ENCODE assay signal across 14 cellular contexts in genomic region chr1:10578070-10578469, GRCh38.
DNase-seq lines count a peak whose midpoint lies in the region; ATAC-seq and TF ChIP-seq lines count a peak whose summit lies in the region.
"Had no signal": no experiment of that assay in that cellular context is flagged by ENCODE, and none has a peak within 500 bp of the region (broad histone marks: within the 10 kb centered on the region; RNA-seq: fewer than 3 reads in every experiment).

No MANE protein-coding gene starts in this region.

- H3K36me3 Mint-ChIP-seq in endodermal cell (ENCODE audit: low read depth), result peaks cover 5% of the 10 kb centered on the region
- peaks cover 6% of the 10 kb centered on the region for H3K36me3 Mint-ChIP-seq in activated CD4-positive, alpha-beta T cell treated with anti-CD3 and anti-CD28 coated beads for 36 hours (ENCODE audit: low read depth)

- H3K9me3 ChIP-seq in endodermal cell (ENCODE audit: control insufficient read depth, low read length), result no peaks in the 10 kb centered on the region
- H3K9me3 ChIP-seq: Caco-2 had no signal

- H4K5ac ChIP-seq in mesendoderm (ENCODE audit: low read length), result no peak overlapping the region

- no peak overlapping the region for H2AK5ac ChIP-seq in mesendoderm (ENCODE audit: low read length)

- no peaks in the 10 kb centered on the region for H3K27me3 ChIP-seq in endodermal cell (ENCODE audit: control insufficient read depth, insufficient read depth, low read length, poor library complexity, severe bottlenecking)
- H3K27me3 ChIP-seq in mesendoderm (ENCODE audit: insufficient read depth, low read length, poor library complexity), result no peaks in the 10 kb centered on the region

- no peak overlapping the region for H2BK120ac ChIP-seq in mesendoderm (ENCODE audit: low read depth, low read length)

- H3K23ac ChIP-seq in mesendoderm (ENCODE audit: low read length), result no peak overlapping the region

- no peak overlapping the region for H4K8ac ChIP-seq in mesendoderm (ENCODE audit: low read depth, low read length)

- H3K4me1 Mint-ChIP-seq in endodermal cell, result peaks cover 21% of the 10 kb centered on the region
- no peaks in the 10 kb centered on the region for H3K4me1 Mint-ChIP-seq in activated CD4-positive, alpha-beta T cell treated with anti-CD3 and anti-CD28 coated beads for 36 hours
- H3K4me1 Mint-ChIP-seq: CD14-positive monocyte had no signal

- H3K4ac ChIP-seq in mesendoderm (ENCODE audit: low read depth, low read length), result no peak overlapping the region

- H3K27me3 Mint-ChIP-seq in endodermal cell (ENCODE audit: insufficient read depth), result no peaks in the 10 kb centered on the region
- no peaks in the 10 kb centered on the region for H3K27me3 Mint-ChIP-seq in activated CD4-positive, alpha-beta T cell treated with anti-CD3 and anti-CD28 coated beads for 36 hours

- no peak overlapping the region for H2BK15ac ChIP-seq in mesendoderm (replicated peaks; ENCODE audit: low read depth)

- H3K4me3 Mint-ChIP-seq in endodermal cell, result no peak overlapping the region
- H3K4me3 Mint-ChIP-seq in activated CD4-positive, alpha-beta T cell treated with anti-CD3 and anti-CD28 coated beads for 36 hours, result no peak overlapping the region
- H3K4me3 Mint-ChIP-seq: CD14-positive monocyte; CD8-positive, alpha-beta T cell; H9 had no signal

- CTCF ChIA-PET in activated CD4-positive, alpha-beta T cell treated with anti-CD3 and anti-CD28 coated beads for 36 hours (lab: Charles Lee), result no interaction called here

- H3K56ac ChIP-seq in mesendoderm (ENCODE audit: low read length), result no peak overlapping the region

- POLR2A ChIA-PET in activated CD4-positive, alpha-beta T cell treated with anti-CD3 and anti-CD28 coated beads for 36 hours (lab: Charles Lee), result no interaction called here

- no peaks in the 10 kb centered on the region for H3K36me3 ChIP-seq in endodermal cell (ENCODE audit: control insufficient read depth, insufficient read depth, low read length)
- H3K36me3 ChIP-seq in mesendoderm (ENCODE audit: control insufficient read depth, insufficient read depth, low read length), result no peaks in the 10 kb centered on the region

- ATAC-seq in left lobe of liver (peak; percentile 77), GM21381 (IDR thresholded peaks at IDR 0.05; ENCODE audit: unreplicated experiment) (no peak)
- no peak for ATAC-seq in activated CD4-positive, alpha-beta T cell treated with anti-CD3 and anti-CD28 coated beads for 36 hours
- ATAC-seq: CD8-positive, alpha-beta T cell; GM12878 had no signal

- H3K27ac Mint-ChIP-seq in endodermal cell, result peak overlapping the region; percentile 80
- H3K27ac Mint-ChIP-seq in activated CD4-positive, alpha-beta T cell treated with anti-CD3 and anti-CD28 coated beads for 36 hours, result no peak overlapping the region
- H3K27ac Mint-ChIP-seq: CD14-positive monocyte; CD8-positive, alpha-beta T cell had no signal

- H3K4me1 ChIP-seq in endodermal cell (ENCODE audit: control insufficient read depth, insufficient read depth, low read length), result no peaks in the 10 kb centered on the region
- peaks cover 7% of the 10 kb centered on the region for H3K4me1 ChIP-seq in mesendoderm (ENCODE audit: control insufficient read depth, low read depth, low read length)

- H3K9me3 Mint-ChIP-seq in endodermal cell, result peaks cover 2% of the 10 kb centered on the region
- no peaks in the 10 kb centered on the region for H3K9me3 Mint-ChIP-seq in activated CD4-positive, alpha-beta T cell treated with anti-CD3 and anti-CD28 coated beads for 36 hours (ENCODE audit: low read depth)
- H3K9me3 Mint-ChIP-seq: CD8-positive, alpha-beta T cell; H9 had no signal

- H3K18ac ChIP-seq in mesendoderm (ENCODE audit: low read length), result no peak overlapping the region

- WGBS in endodermal cell (ENCODE audit: insufficient coverage in 1 of 2, insufficient read length in 1 of 2), 2 experiments, result 74% methylated on average over 4 of the region's 4 CpGs; no CpG with 5 or more reads in 1 of the 2 experiments
- no CpG with 5 or more reads among the region's 4 CpGs for WGBS in mesendoderm (ENCODE audit: extremely low coverage, insufficient coverage, low lambda C conversion rate)

- H3K4me3 ChIP-seq in endodermal cell (ENCODE audit: low read length) (no peak overlapping the region), mesendoderm (ENCODE audit: low read length) (no peak overlapping the region)
- H3K4me3 ChIP-seq: GM12878, GM23248 had no signal

- TF ChIP-seq CTCF in endodermal cell (conservative IDR thresholded peaks at IDR 0.05), result no peak

- H2BK5ac ChIP-seq in mesendoderm (ENCODE audit: low read length), result no peak overlapping the region

- H3K27ac ChIP-seq in endodermal cell (ENCODE audit: low read depth, low read length) (no peak overlapping the region), mesendoderm (ENCODE audit: low read depth, low read length) (no peak overlapping the region)
- H3K27ac ChIP-seq: 22Rv1, GM23248 had no signal

- H3K9ac ChIP-seq in endodermal cell (ENCODE audit: extremely low read depth, low read length, poor library complexity, severe bottlenecking) (no peak overlapping the region), mesendoderm (ENCODE audit: low read length) (no peak overlapping the region)
- H3K9ac ChIP-seq: GM23248 had no signal

- no peaks in the 10 kb centered on the region for H3K79me2 ChIP-seq in mesendoderm (ENCODE audit: control insufficient read depth, insufficient read depth, low read length)

- no peak overlapping the region for H3K4me2 ChIP-seq in mesendoderm (ENCODE audit: low read length)

- intact Hi-C loops in activated CD4-positive, alpha-beta T cell treated with anti-CD3 and anti-CD28 coated beads for 36 hours (cut with DNase I, micrococcal nuclease), result no loop called here

- DNase-seq in ELF-1 (ENCODE audit: low read depth, low spot score), result peak; percentile 30
- peak; percentile 58 for DNase-seq in endodermal cell
- no peak for DNase-seq in left lobe of liver (ENCODE audit: low spot score)
- DNase-seq in mesendoderm, result peak; percentile 69
- no peak for DNase-seq in activated CD4-positive, alpha-beta T cell treated with anti-CD3 and anti-CD28 coated beads for 36 hours
- DNase-seq in activated T-cell treated with anti-CD3 and anti-CD28 coated beads, Interleukin-2, amount 50 U/mL, for 48 hours, result no peak
- DNase-seq: Caco-2; CD8-positive, alpha-beta T cell; GM23248; H9 had no signal

- H3K79me1 ChIP-seq in mesendoderm (ENCODE audit: low read length), result no peaks in the 10 kb centered on the region

Comparison
In these comparisons a context has a peak if more than half of its experiments do, and no peak if none do; other contexts are left out.
1. DNase-seq: peak in ELF-1 (single experiment), endodermal cell (single experiment) and mesendoderm (single experiment); none in left lobe of liver (single experiment), activated CD4-positive, alpha-beta T cell treated with anti-CD3 and anti-CD28 coated beads for 36 hours (single experiment) and activated T-cell treated with anti-CD3 and anti-CD28 coated beads, Interleukin-2, amount 50 U/mL, for 48 hours (0 of 2).